ENCODE assay signal across 24 cellular contexts in genomic region chr14:37420622-37421021, GRCh38.
DNase-seq lines count a peak whose midpoint lies in the region; ATAC-seq and TF ChIP-seq lines count a peak whose summit lies in the region.
"Had no signal": no experiment of that assay in that cellular context is flagged by ENCODE, and none has a peak within 500 bp of the region (broad histone marks: within the 10 kb centered on the region; RNA-seq: fewer than 3 reads in every experiment).

No MANE protein-coding gene starts in this region.

- H4K20me1 ChIP-seq in KMS-11 (ENCODE audit: insufficient read depth) = no peaks in the 10 kb centered on the region
- H4K20me1 ChIP-seq: BLaER1 treated with 17β-estradiol and CSF1 and Interleukin-3, amounts not matched to agents 10 nM and 100 nM had no signal

- no peak overlapping the region for H3K27ac ChIP-seq in ACC112 (ENCODE audit: low read depth, low read length)
- H3K27ac ChIP-seq in KMS-11 = no peak overlapping the region
- no peak overlapping the region for H3K27ac ChIP-seq in RWPE2 (ENCODE audit: poor library complexity, severe bottlenecking)
- H3K27ac ChIP-seq in right lobe of liver = peak overlapping the region; percentile 41 to 60 (median 47)
- H3K27ac ChIP-seq in Peyer's patch = no peak overlapping the region
- H3K27ac ChIP-seq: BLaER1 treated with 17β-estradiol and CSF1 and Interleukin-3, amounts not matched to agents 10 nM and 100 nM; PC-9 had no signal

- TF ChIP-seq POLR2A in right lobe of liver (IDR thresholded peaks at IDR 0.05) (no peak), Peyer's patch (IDR thresholded peaks at IDR 0.05) (no peak)

- ATAC-seq in RWPE2 (ENCODE audit: low read depth) (peak; percentile 44; the same call in 1 of the 3 replicates), right lobe of liver (peak in 2 of 4 donors; percentile 32 to 40), GM18520 (IDR thresholded peaks at IDR 0.05; ENCODE audit: unreplicated experiment) (no peak), HG03460 (IDR thresholded peaks at IDR 0.05; ENCODE audit: unreplicated experiment) (no peak)
- ATAC-seq: HCT116 had no signal

- peak overlapping the region; percentile 41 for H2AFZ ChIP-seq in ACC112 (ENCODE audit: low read length, unreplicated experiment)
- peak overlapping the region; percentile 37 for H2AFZ ChIP-seq in KMS-11 (ENCODE audit: low read depth)
- H2AFZ ChIP-seq: PC-9 had no signal

- 51% methylated on average over 2 of the region's 2 CpGs for WGBS in right lobe of liver (ENCODE audit: insufficient coverage, low coverage, low lambda C conversion rate, missing lambda C conversion rate)

- TF ChIP-seq CTCF in KMS-11 (conservative IDR thresholded peaks at IDR 0.05; ENCODE audit: low read depth, low read length) = no peak
- TF ChIP-seq CTCF in RWPE2 (IDR thresholded peaks at IDR 0.05; ENCODE audit: poor library complexity, severe bottlenecking) = no peak
- TF ChIP-seq CTCF in right lobe of liver (IDR thresholded peaks at IDR 0.05) = no peak
- no peak for TF ChIP-seq CTCF in Peyer's patch (IDR thresholded peaks at IDR 0.05)

- no peaks in the 10 kb centered on the region for H3K27me3 ChIP-seq in ACC112 (ENCODE audit: insufficient read depth, low read length)
- no peaks in the 10 kb centered on the region for H3K27me3 ChIP-seq in KMS-11 (ENCODE audit: insufficient read depth, low read depth)
- H3K27me3 ChIP-seq in RWPE2 (ENCODE audit: insufficient read depth, poor library complexity, severe bottlenecking) = no peaks in the 10 kb centered on the region
- no peaks in the 10 kb centered on the region for H3K27me3 ChIP-seq in right lobe of liver
- no peaks in the 10 kb centered on the region for H3K27me3 ChIP-seq in Peyer's patch
- H3K27me3 ChIP-seq: BLaER1 treated with 17β-estradiol and CSF1 and Interleukin-3, amounts not matched to agents 10 nM and 100 nM had no signal

- H3K79me2 ChIP-seq in ACC112 (ENCODE audit: control insufficient read depth, insufficient read depth, low read length, unreplicated experiment) = no peaks in the 10 kb centered on the region
- H3K79me2 ChIP-seq in KMS-11 (ENCODE audit: insufficient read depth, low read depth) = no peaks in the 10 kb centered on the region

- no peak for DNase-seq in RWPE2 (ENCODE audit: low spot score)
- no peak for DNase-seq in right lobe of liver
- no peak for DNase-seq in NCI-H146 (lab: John Stamatoyannopoulos, UW)
- DNase-seq in Peyer's patch = no peak
- DNase-seq: AML-193; CD4-positive, alpha-beta memory T cell; COR-L47; EL; GF-D8; KG1; NCI-H1092 treated with DMSO at 0.1 percent for 48 hours; NCI-H2029; NCI-H446; NCI-H524 treated with DMSO at 0.1 percent for 48 hours; NCI-H774; NK-92 treated with Interleukin-12 subunit alpha and Interleukin-12 subunit beta, amount 100 ng/mL, for 24 hours; PC-9; SHP77 had no signal

- peak overlapping the region; percentile 57; the same call in 1 of the 2 replicates for H3K4me2 ChIP-seq in KMS-11
- H3K4me2 ChIP-seq: BLaER1 treated with 17β-estradiol and CSF1 and Interleukin-3, amounts not matched to agents 10 nM and 100 nM; PC-9 had no signal

- H3K9ac ChIP-seq in KMS-11 = no peak overlapping the region
- H3K9ac ChIP-seq: BLaER1 treated with 17β-estradiol and CSF1 and Interleukin-3, amounts not matched to agents 10 nM and 100 nM had no signal

- H3K9me3 ChIP-seq in RWPE2 (ENCODE audit: severe bottlenecking) (no peaks in the 10 kb centered on the region), right lobe of liver (no peaks in the 10 kb centered on the region), Peyer's patch (no peaks in the 10 kb centered on the region)
- H3K9me3 ChIP-seq: BLaER1 treated with 17β-estradiol and CSF1 and Interleukin-3, amounts not matched to agents 10 nM and 100 nM had no signal

- no peaks in the 10 kb centered on the region for H3K4me1 ChIP-seq in ACC112 (ENCODE audit: control insufficient read depth, insufficient read depth, low read length, unreplicated experiment)
- peaks cover 8% of the 10 kb centered on the region for H3K4me1 ChIP-seq in KMS-11 (ENCODE audit: low read depth, poor library complexity, severe bottlenecking)
- H3K4me1 ChIP-seq in RWPE2 (ENCODE audit: insufficient read depth, poor library complexity, severe bottlenecking) = peaks cover 4% of the 10 kb centered on the region
- peaks cover 0 to 11% (median 0%) of the 10 kb centered on the region in 4 donors for H3K4me1 ChIP-seq in right lobe of liver
- H3K4me1 ChIP-seq in Peyer's patch = no peaks in the 10 kb centered on the region
- H3K4me1 ChIP-seq: BLaER1 treated with 17β-estradiol and CSF1 and Interleukin-3, amounts not matched to agents 10 nM and 100 nM had no signal

- intact Hi-C loops in right lobe of liver (cut with DNase I) = no loop called here

- H3K36me3 ChIP-seq in ACC112 (ENCODE audit: insufficient read depth, low read length) (no peaks in the 10 kb centered on the region), KMS-11 (ENCODE audit: insufficient read depth) (no peaks in the 10 kb centered on the region), RWPE2 (ENCODE audit: low read depth) (no peaks in the 10 kb centered on the region), right lobe of liver (no peaks in the 10 kb centered on the region), Peyer's patch (no peaks in the 10 kb centered on the region)
- H3K36me3 ChIP-seq: BLaER1 treated with 17β-estradiol and CSF1 and Interleukin-3, amounts not matched to agents 10 nM and 100 nM had no signal

- H3K4me3 ChIP-seq in ACC112 (ENCODE audit: low read depth, low read length) (peak overlapping the region; percentile 50), KMS-11 (IDR thresholded peaks at IDR 0.05; ENCODE audit: insufficient read depth, low read depth, low read length) (no peak overlapping the region), RWPE2 (ENCODE audit: severe bottlenecking) (peak overlapping the region; percentile 2), right lobe of liver (no peak overlapping the region), Peyer's patch (no peak overlapping the region)
- H3K4me3 ChIP-seq: BLaER1 treated with 17β-estradiol and CSF1 and Interleukin-3, amounts not matched to agents 10 nM and 100 nM; PC-9 had no signal

Comparison
In these comparisons a context has a peak if more than half of its experiments do, and no peak if none do; other contexts are left out.
1. H3K27ac ChIP-seq: peak in right lobe of liver (3 of 3); none in ACC112 (single experiment), KMS-11 (single experiment), RWPE2 (single experiment) and Peyer's patch (0 of 4).
2. H3K4me3 ChIP-seq: peak in ACC112 (single experiment) and RWPE2 (single experiment); none in KMS-11 (single experiment), right lobe of liver (0 of 3) and Peyer's patch (0 of 4).